In genomic region chr14:83208346-83208745, GRCh38 we compare ENCODE assay signal across 20 cellular contexts.
"Had no signal": no experiment of that assay in that cellular context is flagged by ENCODE, and none has a peak within 500 bp of the region (broad histone marks: within the 10 kb centered on the region; RNA-seq: fewer than 3 reads in every experiment).

No MANE protein-coding gene starts in this region.

- H3K4me3 Mint-ChIP-seq: activated CD4-positive, alpha-beta memory T cell treated with anti-CD3 and anti-CD28 coated beads for 36 hours; activated naive CD8-positive, alpha-beta T cell treated with anti-CD3 and anti-CD28 coated beads, Interleukin-2, amount 10 ng/mL, durations not matched to agents 7 days and 5 days; activated T-helper 1 cell treated with anti-CD3 and anti-CD28 coated beads, Interleukin-12 subunit alpha, Interleukin-12 subunit beta, Interleukin-2, Interleukin-4 antibody, amounts not matched to agents 30 ng/mL and 10 ng/mL and 1 ng/mL, durations not matched to agents 14 hours and 24 hours and 36 hours; effector memory CD8-positive, alpha-beta T cell; natural killer cell; T-helper 1 cell treated with Interleukin-12 subunit alpha and Interleukin-12 subunit beta and Interleukin-4 antibody, amounts not matched to agents 30 μg/mL and 1 μg/mL, for 36 hours had no signal

- H3K36me3 Mint-ChIP-seq: activated CD4-positive, alpha-beta memory T cell treated with anti-CD3 and anti-CD28 coated beads for 36 hours; activated naive CD8-positive, alpha-beta T cell treated with anti-CD3 and anti-CD28 coated beads, Interleukin-2, amount 10 ng/mL, durations not matched to agents 7 days and 5 days; natural killer cell had no signal

- H3K27ac Mint-ChIP-seq: activated CD4-positive, alpha-beta memory T cell treated with anti-CD3 and anti-CD28 coated beads for 36 hours; activated naive CD8-positive, alpha-beta T cell treated with anti-CD3 and anti-CD28 coated beads, Interleukin-2, amount 10 ng/mL, durations not matched to agents 7 days and 5 days; activated T-helper 1 cell treated with anti-CD3 and anti-CD28 coated beads, Interleukin-12 subunit alpha, Interleukin-12 subunit beta, Interleukin-2, Interleukin-4 antibody, amounts not matched to agents 30 ng/mL and 10 ng/mL and 1 ng/mL, durations not matched to agents 14 hours and 24 hours and 36 hours; effector memory CD8-positive, alpha-beta T cell; natural killer cell; T-helper 1 cell treated with Interleukin-12 subunit alpha and Interleukin-12 subunit beta and Interleukin-4 antibody, amounts not matched to agents 30 μg/mL and 1 μg/mL, for 36 hours had no signal

- H3K4me1 Mint-ChIP-seq: activated naive CD8-positive, alpha-beta T cell treated with anti-CD3 and anti-CD28 coated beads, Interleukin-2, amount 10 ng/mL, durations not matched to agents 7 days and 5 days; natural killer cell had no signal

- H3K9me3 ChIP-seq: tibial nerve had no signal

- ATAC-seq: effector memory CD8-positive, alpha-beta T cell; left lobe of liver; natural killer cell; stimulated activated naive CD8-positive, alpha-beta T cell treated with anti-CD3 and anti-CD28 coated beads, Interleukin-15, Interleukin-2, amounts not matched to agents 100 U/mL and 50 U/mL, for 24 hours had no signal

- H3K27ac ChIP-seq: tibial nerve had no signal

- H3K27me3 ChIP-seq: tibial nerve had no signal

- H3K27me3 Mint-ChIP-seq: activated CD4-positive, alpha-beta memory T cell treated with anti-CD3 and anti-CD28 coated beads for 36 hours; activated naive CD8-positive, alpha-beta T cell treated with anti-CD3 and anti-CD28 coated beads, Interleukin-2, amount 10 ng/mL, durations not matched to agents 7 days and 5 days; effector memory CD8-positive, alpha-beta T cell had no signal

- H3K4me3 ChIP-seq: lung, tibial nerve had no signal

- H3K36me3 ChIP-seq: tibial nerve had no signal

- FAIRE-seq: frontal cortex, keratinocyte had no signal

- H3K4me1 ChIP-seq: tibial nerve had no signal

- DNase-seq: activated CD4-positive, alpha-beta memory T cell treated with anti-CD3 and anti-CD28 coated beads for 36 hours; activated CD4-positive, alpha-beta T cell treated with anti-CD3 and anti-CD28 coated beads for 4 hours; activated naive CD4-positive, alpha-beta T cell treated with Interleukin-2 at 50 U/mL for 16 hours; activated naive CD8-positive, alpha-beta T cell treated with anti-CD3 and anti-CD28 coated beads, Interleukin-2, amount 10 ng/mL, durations not matched to agents 7 days and 5 days; activated T-cell treated with anti-CD3 and anti-CD28 coated beads for 4 hours; amygdala; effector memory CD8-positive, alpha-beta T cell; hypothalamus; natural killer cell; retina; stimulated activated CD4-positive, alpha-beta T cell treated with anti-CD3 and anti-CD28 coated beads, Interleukin-12 subunit alpha, Interleukin-12 subunit beta, amount 100 ng/mL, for 4 hours; stimulated activated CD4-positive, alpha-beta T cell treated with anti-CD3 and anti-CD28 coated beads, Interleukin-1b, Interleukin-23, amount 100 ng/mL, for 48 hours; stimulated activated naive CD8-positive, alpha-beta T cell treated with anti-CD3 and anti-CD28 coated beads, Interleukin-15, Interleukin-2, amounts not matched to agents 100 U/mL and 50 U/mL, for 24 hours had no signal
